28 cellular contexts compared by ENCODE assay signal in genomic region chr3:10474439-10474723, GRCh38. TPM values are rescaled to one million over a fixed set of nuclear protein-coding genes. Genes with fewer than 3 reads are reported as not detected.
DNase-seq lines count a peak whose midpoint lies in the region; ATAC-seq, FAIRE-seq and TF ChIP-seq lines count a peak whose summit lies in the region.
"Had no signal": no experiment of that assay in that cellular context is flagged by ENCODE, and none has a peak within 500 bp of the region (broad histone marks: within the 10 kb centered on the region; RNA-seq: fewer than 3 reads in every experiment).

No MANE protein-coding gene starts in this region.

- no peak for ATAC-seq in gastrocnemius medialis
- ATAC-seq: SK-N-SH treated with all-trans-retinoic acid at 6 μM for 48 hours had no signal

- no peaks in the 10 kb centered on the region for H3K27me3 ChIP-seq in BLaER1
- peaks cover 4% of the 10 kb centered on the region; the same call in 1 of the 2 replicates for H3K27me3 ChIP-seq in MM.1S (replicated peaks; ENCODE audit: insufficient read depth, low read length)
- no peaks in the 10 kb centered on the region for H3K27me3 ChIP-seq in gastrocnemius medialis
- H3K27me3 ChIP-seq: SJCRH30 had no signal

- peaks cover 86% of the 10 kb centered on the region for H3K4me1 ChIP-seq in BLaER1
- no peaks in the 10 kb centered on the region; the same call in 1 of the 2 replicates for H3K4me1 ChIP-seq in MM.1S (ENCODE audit: low read length)
- no peaks in the 10 kb centered on the region for H3K4me1 ChIP-seq in kidney (ENCODE audit: control insufficient read depth in 1 of 2, insufficient read depth in 1 of 2, low read depth in 1 of 2, low read length in 2 of 2)
- peaks cover 28 to 29% of the 10 kb centered on the region in 2 donors for H3K4me1 ChIP-seq in gastrocnemius medialis
- H3K4me1 ChIP-seq: SJCRH30 had no signal

- peaks cover 3% of the 10 kb centered on the region for H3K4me1 Mint-ChIP-seq in progenitor cell of endocrine pancreas (ENCODE audit: low read depth)

- H3K27me3 Mint-ChIP-seq in progenitor cell of endocrine pancreas: peaks cover 15% of the 10 kb centered on the region

- no peaks in the 10 kb centered on the region for H3K9me2 ChIP-seq in MM.1S (replicated peaks; ENCODE audit: insufficient read depth, low read length)

- DNase-seq in MM.1S (no peak), kidney (peak; percentile 22), gastrocnemius medialis (no peak), progenitor cell of endocrine pancreas (ENCODE audit: low spot score, unreplicated experiment) (no peak), germinal center (ENCODE audit: low spot score) (no peak), mesenteric fat pad (ENCODE audit: low spot score) (no peak)
- DNase-seq in stimulated activated CD4-positive, alpha-beta T cell treated with anti-CD3 and anti-CD28 coated beads, Interleukin-2, amount 100 ng/mL, for 48 hours: no peak
- DNase-seq: AML-193; CD8-positive, alpha-beta memory T cell; DMS 273 treated with DMSO at 0.1 percent for 48 hours; DMS79; EL; GDM1; Kasumi-1; NCI-H2029; NCI-H446; NCI-H524 treated with DMSO at 0.1 percent for 48 hours; NCI-H82; NK-92 treated with Interleukin-12 subunit alpha and Interleukin-12 subunit beta, amount 100 ng/mL, for 24 hours; PC-3; SJCRH30 had no signal

- peaks cover 18% of the 10 kb centered on the region for H3K9me3 ChIP-seq in BLaER1
- no peaks in the 10 kb centered on the region for H3K9me3 ChIP-seq in MM.1S (replicated peaks; ENCODE audit: insufficient read depth, low read length)
- H3K9me3 ChIP-seq in kidney (ENCODE audit: control insufficient read depth in 1 of 2, low read length in 2 of 2): no peaks in the 10 kb centered on the region
- no peaks in the 10 kb centered on the region for H3K9me3 ChIP-seq in gastrocnemius medialis
- H3K9me3 ChIP-seq: SJCRH30 had no signal

- no peak overlapping the region for H3K27ac Mint-ChIP-seq in progenitor cell of endocrine pancreas

- FAIRE-seq in kidney (lab: Jason Lieb, UNC): no peak
- FAIRE-seq: A204.1, K562 had no signal

- TF ChIP-seq POLR2A in gastrocnemius medialis (IDR thresholded peaks at IDR 0.05): peak in 1 of 2 donors; percentile 22

- no peak overlapping the region for H3K4me3 Mint-ChIP-seq in progenitor cell of endocrine pancreas (ENCODE audit: low read depth)
- H3K4me3 Mint-ChIP-seq: CD8-positive, alpha-beta memory T cell had no signal

- in situ Hi-C loops in gastrocnemius medialis (cut with MboI; ENCODE audit: low sequenced_read_pairs in 4 of 4): no loop called here

- TF ChIP-seq CTCF in MM.1S (IDR thresholded peaks at IDR 0.05; ENCODE audit: low read length): no peak
- no peak for TF ChIP-seq CTCF in kidney (IDR thresholded peaks at IDR 0.05; ENCODE audit: borderline replicate concordance, extremely low read depth, insufficient read depth)
- TF ChIP-seq CTCF in gastrocnemius medialis (IDR thresholded peaks at IDR 0.05 in 4 of 5, conservative IDR thresholded peaks at IDR 0.05 in 1 of 5): no peak
- no peak for TF ChIP-seq CTCF in progenitor cell of endocrine pancreas (IDR thresholded peaks at IDR 0.05; ENCODE audit: unreplicated experiment)

- H2AFZ ChIP-seq in MM.1S (ENCODE audit: low read length): no peak overlapping the region

- H3K36me3 ChIP-seq in BLaER1 (peaks cover 17% of the 10 kb centered on the region), MM.1S (replicated peaks; ENCODE audit: insufficient read depth, low read length) (no peaks in the 10 kb centered on the region), kidney (ENCODE audit: control insufficient read depth in 1 of 2, insufficient read depth in 2 of 2, low read length in 2 of 2) (no peaks in the 10 kb centered on the region), gastrocnemius medialis (no peaks in the 10 kb centered on the region)
- H3K36me3 ChIP-seq: SJCRH30 had no signal

- no peaks in the 10 kb centered on the region for H3K79me2 ChIP-seq in MM.1S (ENCODE audit: low read length)

- H3K9me3 Mint-ChIP-seq in progenitor cell of endocrine pancreas (ENCODE audit: low read depth): peaks cover 5% of the 10 kb centered on the region

- H3F3A ChIP-seq in MM.1S (ENCODE audit: insufficient read depth, low read length): no peaks in the 10 kb centered on the region

- no peaks in the 10 kb centered on the region for H3K36me3 Mint-ChIP-seq in progenitor cell of endocrine pancreas (ENCODE audit: insufficient read depth)
- H3K36me3 Mint-ChIP-seq: CD8-positive, alpha-beta memory T cell had no signal

- peak overlapping the region; percentile 93 for H3K4me2 ChIP-seq in BLaER1
- H3K4me2 ChIP-seq in MM.1S (ENCODE audit: low read depth, low read length): peak overlapping the region; percentile 8; the same call in 1 of the 2 replicates

- H3K9ac ChIP-seq in BLaER1 (peak overlapping the region; percentile 69), MM.1S (ENCODE audit: low read length) (no peak overlapping the region), kidney (ENCODE audit: low read length in 2 of 2) (no peak overlapping the region)

- peak overlapping the region; percentile 75 for H3K27ac ChIP-seq in BLaER1
- no peak overlapping the region for H3K27ac ChIP-seq in MM.1S (ENCODE audit: low read length)
- H3K27ac ChIP-seq in kidney (ENCODE audit: low read depth in 2 of 2, low read length in 2 of 2): no peak overlapping the region
- H3K27ac ChIP-seq in gastrocnemius medialis: peak overlapping the region; percentile 13 to 60 (median 54)
- H3K27ac ChIP-seq: C4-2B, HL-60, SJCRH30 had no signal

- intact Hi-C loops in kidney (cut with DNase I): no loop called here
- intact Hi-C loops in gastrocnemius medialis (cut with DNase I; ENCODE audit: low total_unique reads): loop anchor here (5.0 kb wide), 1 partner anchor 43 kb away; no protein-coding TSS in a partner anchor

- H4K20me1 ChIP-seq in BLaER1 (no peaks in the 10 kb centered on the region), MM.1S (ENCODE audit: insufficient read depth, low read length) (no peaks in the 10 kb centered on the region)

- H3K4me3 ChIP-seq in BLaER1: no peak overlapping the region
- no peak overlapping the region for H3K4me3 ChIP-seq in MM.1S (ENCODE audit: low read length)
- H3K4me3 ChIP-seq in kidney (ENCODE audit: low read length in 2 of 2): no peak overlapping the region
- H3K4me3 ChIP-seq in gastrocnemius medialis: no peak overlapping the region
- H3K4me3 ChIP-seq: K562, SJCRH30 had no signal

RNA-seq across cellular contexts. Expression of gene ATP2B2, which starts 31.0 kb away (rescaled TPM):
- total RNA-seq in kidney (0.19 TPM), gastrocnemius medialis (1 to 10 TPM in 3 of 4 donors, under 1 TPM in 1; 0.31 to 2.9 (median 1.8) TPM), progenitor cell of endocrine pancreas (0.07 TPM in 2 replicates), mesenteric fat pad (0.16 TPM)
- 0.22 TPM for polyA plus RNA-seq in kidney (ENCODE audit: insufficient read depth, low read depth, low replicate concordance)
- total RNA-seq: CD8-positive, alpha-beta memory T cell; K562; M059J; PC-3; SJCRH30 had no signal
- polyA plus RNA-seq: CD8-positive, alpha-beta memory T cell had no signal

Comparison
In these comparisons a context has a peak if more than half of its experiments do, and no peak if none do; other contexts are left out.
1. H3K27ac ChIP-seq: peak in BLaER1 (single experiment) and gastrocnemius medialis (4 of 4); none in MM.1S (single experiment) and kidney (0 of 2).